Comparison of ENCODE assay signal across 16 cellular contexts in genomic region chr2:232340171-232340935, GRCh38. TPM values are rescaled to one million over a fixed set of nuclear protein-coding genes. Genes with fewer than 3 reads are reported as not detected.
A peak's percentile ranks its signal among the peaks of the same experiment; 100 is the strongest.
DNase-seq lines count a peak whose midpoint lies in the region; ATAC-seq and TF ChIP-seq lines count a peak whose summit lies in the region.
"Had no signal": no experiment of that assay in that cellular context is flagged by ENCODE, and none has a peak within 500 bp of the region (broad histone marks: within the 10 kb centered on the region; RNA-seq: fewer than 3 reads in every experiment).

No MANE protein-coding gene starts in this region.

- no peak overlapping the region for H3K4me3 Mint-ChIP-seq in activated naive CD4-positive, alpha-beta T cell treated with anti-CD3 and anti-CD28 coated beads, Interleukin-2, amount 10 ng/mL, durations not matched to agents 7 days and 5 days
- H3K4me3 Mint-ChIP-seq in CD8-positive, alpha-beta T cell, result no peak overlapping the region

- no peak overlapping the region for H3K4me3 ChIP-seq in CD8-positive, alpha-beta T cell (ENCODE audit: low read depth, low read length)
- H3K4me3 ChIP-seq: MG63, PC-9 had no signal

- no peaks in the 10 kb centered on the region for H3K9me3 ChIP-seq in CD8-positive, alpha-beta T cell (ENCODE audit: low read length)
- H3K9me3 ChIP-seq: MG63 had no signal

- POLR2A ChIA-PET in CD8-positive, alpha-beta T cell (lab: Charles Lee), result no interaction called here

- CTCF ChIA-PET in activated naive CD4-positive, alpha-beta T cell treated with anti-CD3 and anti-CD28 coated beads, Interleukin-2, amount 10 ng/mL, durations not matched to agents 7 days and 5 days (lab: Charles Lee), result interaction anchor here (1.2 kb wide), 1 partner anchor 99 kb away, joined by 4 read pairs; no protein-coding TSS in a partner anchor
- CTCF ChIA-PET in CD8-positive, alpha-beta T cell (lab: Charles Lee), result interaction anchor here (0.7 to 2.5 kb wide), 6 partner anchors 12 to 440 kb away, joined by 3 to 7 read pairs (median 4); no protein-coding TSS in a partner anchor

- peaks cover 5% of the 10 kb centered on the region for H3K4me1 ChIP-seq in CD8-positive, alpha-beta T cell (ENCODE audit: insufficient read depth, low read length)

- H3K36me3 Mint-ChIP-seq in activated naive CD4-positive, alpha-beta T cell treated with anti-CD3 and anti-CD28 coated beads, Interleukin-2, amount 10 ng/mL, durations not matched to agents 7 days and 5 days, result no peaks in the 10 kb centered on the region
- peaks cover 8% of the 10 kb centered on the region for H3K36me3 Mint-ChIP-seq in CD8-positive, alpha-beta T cell
- no peaks in the 10 kb centered on the region for H3K36me3 Mint-ChIP-seq in activated naive CD4-positive, alpha-beta T cell treated with anti-CD3 and anti-CD28 coated beads, Interleukin-2, amount 50 U/mL, for 72 hours

- H3K36me3 ChIP-seq in CD8-positive, alpha-beta T cell (ENCODE audit: insufficient read depth, low read length), result no peaks in the 10 kb centered on the region
- H3K36me3 ChIP-seq: MG63 had no signal

- DNase-seq in activated naive CD4-positive, alpha-beta T cell treated with anti-CD3 and anti-CD28 coated beads, Interleukin-2, amount 10 ng/mL, durations not matched to agents 7 days and 5 days, result peak; percentile 7
- DNase-seq in activated naive CD4-positive, alpha-beta T cell treated with Interleukin-2 at 50 U/mL for 16 hours, result no peak
- no peak for DNase-seq in CD8-positive, alpha-beta T cell
- DNase-seq in activated naive CD4-positive, alpha-beta T cell treated with anti-CD3 and anti-CD28 coated beads, Interleukin-2, amount 50 U/mL, for 72 hours (ENCODE audit: low spot score in 2 of 2), result peak in 1 of 2 donors; percentile 23
- DNase-seq in sciatic nerve (ENCODE audit: low spot score), result peak; percentile 41
- DNase-seq in NCI-H2081 (lab: John Stamatoyannopoulos, UW), result no peak
- DNase-seq: DMS 273 treated with DMSO at 0.1 percent for 48 hours, MG63, NCI-H1105, NCI-H1694 treated with DMSO at 0.1 percent for 48 hours, NCI-H774, PC-9 had no signal

- intact Hi-C loops in CD8-positive, alpha-beta T cell (cut with DNase I, micrococcal nuclease), result no loop called here
- intact Hi-C loops in sciatic nerve (cut with DNase I), result no loop called here

- H3K4me1 Mint-ChIP-seq in activated naive CD4-positive, alpha-beta T cell treated with anti-CD3 and anti-CD28 coated beads, Interleukin-2, amount 10 ng/mL, durations not matched to agents 7 days and 5 days, result no peaks in the 10 kb centered on the region
- H3K4me1 Mint-ChIP-seq in CD8-positive, alpha-beta T cell (ENCODE audit: low read depth), result peaks cover 9% of the 10 kb centered on the region

- no peaks in the 10 kb centered on the region for H3K9me3 Mint-ChIP-seq in activated naive CD4-positive, alpha-beta T cell treated with anti-CD3 and anti-CD28 coated beads, Interleukin-2, amount 10 ng/mL, durations not matched to agents 7 days and 5 days
- H3K9me3 Mint-ChIP-seq in CD8-positive, alpha-beta T cell, result no peaks in the 10 kb centered on the region
- no peaks in the 10 kb centered on the region for H3K9me3 Mint-ChIP-seq in activated naive CD4-positive, alpha-beta T cell treated with anti-CD3 and anti-CD28 coated beads, Interleukin-2, amount 50 U/mL, for 72 hours

- H3K27me3 Mint-ChIP-seq in activated naive CD4-positive, alpha-beta T cell treated with anti-CD3 and anti-CD28 coated beads, Interleukin-2, amount 10 ng/mL, durations not matched to agents 7 days and 5 days, result peaks cover 10% of the 10 kb centered on the region
- no peaks in the 10 kb centered on the region for H3K27me3 Mint-ChIP-seq in CD8-positive, alpha-beta T cell (ENCODE audit: low read depth)

- no peaks in the 10 kb centered on the region for H3K27me3 ChIP-seq in CD8-positive, alpha-beta T cell (ENCODE audit: insufficient read depth, low read length)
- H3K27me3 ChIP-seq: MG63 had no signal

- H3K27ac Mint-ChIP-seq in activated naive CD4-positive, alpha-beta T cell treated with anti-CD3 and anti-CD28 coated beads, Interleukin-2, amount 10 ng/mL, durations not matched to agents 7 days and 5 days, result no peak overlapping the region
- H3K27ac Mint-ChIP-seq in CD8-positive, alpha-beta T cell, result peak overlapping the region; percentile 11
- H3K27ac Mint-ChIP-seq in activated naive CD4-positive, alpha-beta T cell treated with anti-CD3 and anti-CD28 coated beads, Interleukin-2, amount 50 U/mL, for 72 hours, result peak overlapping the region; percentile 9 to 54

- TF ChIP-seq CTCF in CD8-positive, alpha-beta T cell (IDR thresholded peaks at IDR 0.05), result no peak

- no peak overlapping the region for H3K27ac ChIP-seq in CD8-positive, alpha-beta T cell (ENCODE audit: low read depth, low read length)
- H3K27ac ChIP-seq: KMS-11, PC-9 had no signal

- no peak for ATAC-seq in CD8-positive, alpha-beta T cell
- no peak for ATAC-seq in activated naive CD4-positive, alpha-beta T cell treated with anti-CD3 and anti-CD28 coated beads, Interleukin-2, amount 50 U/mL, for 72 hours
- ATAC-seq in sciatic nerve (no peak), GM18861 (IDR thresholded peaks at IDR 0.05; ENCODE audit: unreplicated experiment) (no peak)

RNA-seq across cellular contexts. Expression of gene ALPP, which starts 38.2 kb away (rescaled TPM):
- total RNA-seq in CD8-positive, alpha-beta T cell, result not detected
- under 1 TPM; 0.16 to 0.53 TPM for total RNA-seq in activated naive CD4-positive, alpha-beta T cell treated with anti-CD3 and anti-CD28 coated beads, Interleukin-2, amount 50 U/mL, for 72 hours
- total RNA-seq in sciatic nerve, result not detected
- total RNA-seq: Daoy, NCI-H460 had no signal

Comparison
In these comparisons a context has a peak if more than half of its experiments do, and no peak if none do; other contexts are left out.
1. DNase-seq: peak in activated naive CD4-positive, alpha-beta T cell treated with anti-CD3 and anti-CD28 coated beads, Interleukin-2, amount 10 ng/mL, durations not matched to agents 7 days and 5 days (single experiment) and sciatic nerve (single experiment); none in activated naive CD4-positive, alpha-beta T cell treated with Interleukin-2 at 50 U/mL for 16 hours (single experiment), CD8-positive, alpha-beta T cell (0 of 7) and NCI-H2081 (0 of 2).